In the genomic region with DNA sequence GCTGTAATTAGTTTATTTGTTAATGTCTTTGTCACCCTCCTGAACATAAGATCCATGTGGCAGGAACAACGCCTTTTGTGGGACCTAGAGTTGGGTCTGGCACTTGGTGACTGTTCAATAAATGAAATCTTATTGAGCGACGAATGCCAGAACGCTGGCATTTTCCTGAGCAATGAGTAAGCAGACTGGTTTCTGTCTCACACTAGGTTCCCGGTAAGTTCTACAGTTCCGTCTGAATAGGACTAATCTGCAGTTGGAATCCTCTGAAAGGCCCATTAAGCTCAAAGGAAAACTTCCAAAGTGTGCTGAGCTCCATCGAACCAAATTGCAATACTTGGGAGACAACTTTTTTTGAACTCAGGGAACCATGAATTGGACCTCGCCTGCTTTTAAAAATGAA, we compare ENCODE assay signal across 22 cellular contexts. TPM values are rescaled to one million over a fixed set of nuclear protein-coding genes. Genes with fewer than 3 reads are reported as not detected.
DNase-seq lines count a peak whose midpoint lies in the region; ATAC-seq lines count a peak whose summit lies in the region.
"Had no signal": no experiment of that assay in that cellular context is flagged by ENCODE, and none has a peak within 500 bp of the region (broad histone marks: within the 10 kb centered on the region; RNA-seq: fewer than 3 reads in every experiment).

No MANE protein-coding gene starts in this region.

- no peaks in the 10 kb centered on the region for H3K9me3 ChIP-seq in mesodermal cell (ENCODE audit: control insufficient read depth, low read length)
- H3K9me3 ChIP-seq: BE2C; BLaER1 treated with 17β-estradiol and CSF1 and Interleukin-3, amounts not matched to agents 10 nM and 100 nM had no signal

- no peak overlapping the region for H3K4me3 ChIP-seq in mesodermal cell (ENCODE audit: extremely low read depth, insufficient read depth, low read length, poor library complexity, severe bottlenecking)
- H3K4me3 ChIP-seq: BLaER1 treated with 17β-estradiol and CSF1 and Interleukin-3, amounts not matched to agents 10 nM and 100 nM; GM12878; GM23338 had no signal

- H3K36me3 ChIP-seq in mesodermal cell (ENCODE audit: control insufficient read depth, insufficient read depth, low read length): no peaks in the 10 kb centered on the region
- H3K36me3 ChIP-seq: BE2C had no signal

- H3K36me3 Mint-ChIP-seq in activated CD8-positive, alpha-beta memory T cell treated with anti-CD3 and anti-CD28 coated beads, Interleukin-2, amount 10 ng/mL, durations not matched to agents 7 days and 5 days: no peaks in the 10 kb centered on the region

- peaks cover 5% of the 10 kb centered on the region for H3K4me1 ChIP-seq in mesodermal cell (ENCODE audit: control insufficient read depth, insufficient read depth, low read length, poor library complexity, severe bottlenecking)
- H3K4me1 ChIP-seq: BE2C had no signal

- H3K27ac Mint-ChIP-seq in activated CD8-positive, alpha-beta memory T cell treated with anti-CD3 and anti-CD28 coated beads, Interleukin-2, amount 10 ng/mL, durations not matched to agents 7 days and 5 days: no peak overlapping the region
- H3K27ac Mint-ChIP-seq: CD14-positive monocyte; CD4-positive, alpha-beta T cell; CD8-positive, alpha-beta memory T cell; H9 had no signal

- no peak overlapping the region for H3K4me3 Mint-ChIP-seq in activated CD8-positive, alpha-beta memory T cell treated with anti-CD3 and anti-CD28 coated beads, Interleukin-2, amount 10 ng/mL, durations not matched to agents 7 days and 5 days
- H3K4me3 Mint-ChIP-seq: CD14-positive monocyte; CD4-positive, alpha-beta T cell; GM23338; H9 had no signal

- no peaks in the 10 kb centered on the region for H3K9me3 Mint-ChIP-seq in activated CD8-positive, alpha-beta memory T cell treated with anti-CD3 and anti-CD28 coated beads, Interleukin-2, amount 10 ng/mL, durations not matched to agents 7 days and 5 days (ENCODE audit: low read depth)
- H3K9me3 Mint-ChIP-seq: CD14-positive monocyte; CD4-positive, alpha-beta T cell; CD8-positive, alpha-beta memory T cell; GM23338; H9 had no signal

- CTCF ChIA-PET in activated CD8-positive, alpha-beta memory T cell treated with anti-CD3 and anti-CD28 coated beads, Interleukin-2, amount 10 ng/mL, durations not matched to agents 7 days and 5 days (lab: Charles Lee): no interaction called here

- peak overlapping the region; percentile 58 for H3K27ac ChIP-seq in cingulate gyrus (ENCODE audit: low read depth, low read length)
- H3K27ac ChIP-seq in mesodermal cell (ENCODE audit: low read depth, low read length, severe bottlenecking): peak overlapping the region; percentile 48
- H3K27ac ChIP-seq: 22Rv1; BLaER1 treated with 17β-estradiol and CSF1 and Interleukin-3, amounts not matched to agents 10 nM and 100 nM had no signal

- H3K27me3 Mint-ChIP-seq in activated CD8-positive, alpha-beta memory T cell treated with anti-CD3 and anti-CD28 coated beads, Interleukin-2, amount 10 ng/mL, durations not matched to agents 7 days and 5 days: no peaks in the 10 kb centered on the region
- H3K27me3 Mint-ChIP-seq: CD4-positive, alpha-beta T cell had no signal

- no peak for ATAC-seq in activated CD8-positive, alpha-beta memory T cell treated with anti-CD3 and anti-CD28 coated beads, Interleukin-2, amount 10 ng/mL, durations not matched to agents 7 days and 5 days
- no peak for ATAC-seq in GM19035 (IDR thresholded peaks at IDR 0.05; ENCODE audit: unreplicated experiment)
- ATAC-seq in HG03520 (IDR thresholded peaks at IDR 0.05; ENCODE audit: unreplicated experiment): no peak
- ATAC-seq: GM12878, GM23338, HCT116 had no signal

- WGBS in mesodermal cell (ENCODE audit: insufficient coverage in 2 of 2), 2 experiments: 77 to 79% methylated on average over 7 of the region's 8 CpGs

- DNase-seq in activated CD8-positive, alpha-beta memory T cell treated with anti-CD3 and anti-CD28 coated beads, Interleukin-2, amount 10 ng/mL, durations not matched to agents 7 days and 5 days: peak; percentile 8
- DNase-seq in activated CD8-positive, alpha-beta memory T cell treated with anti-CD3 and anti-CD28 coated beads, Interleukin-2, amount 50 U/mL, for 4 hours: no peak
- DNase-seq in superior temporal gyrus (ENCODE audit: extremely low spot score) (peak; percentile 55), SHP77 treated with DMSO at 0.1 percent for 48 hours (lab: John Stamatoyannopoulos, UW) (no peak)
- DNase-seq: BE2C; CD4-positive, alpha-beta T cell; CD8-positive, alpha-beta memory T cell; DMS 273 treated with DMSO at 0.1 percent for 48 hours; DMS79; EL; GDM1; H9 had no signal

- H3K4me1 Mint-ChIP-seq in activated CD8-positive, alpha-beta memory T cell treated with anti-CD3 and anti-CD28 coated beads, Interleukin-2, amount 10 ng/mL, durations not matched to agents 7 days and 5 days: no peaks in the 10 kb centered on the region
- H3K4me1 Mint-ChIP-seq: CD14-positive monocyte; CD8-positive, alpha-beta memory T cell; GM23338 had no signal

RNA-seq across cellular contexts. Expression of a gene that starts 49.1 kb away (rescaled TPM):
- 10 to 100 TPM; 14.1 to 17.9 TPM for total RNA-seq in activated CD8-positive, alpha-beta memory T cell treated with anti-CD3 and anti-CD28 coated beads, Interleukin-2, amount 10 ng/mL, durations not matched to agents 7 days and 5 days
- polyA plus RNA-seq in mesodermal cell (2013, experiment 1 of 2): 20.9 TPM
- 19.1 TPM for polyA plus RNA-seq in mesodermal cell (2013, experiment 2 of 2)

Comparison
In these comparisons a context has a peak if more than half of its experiments do, and no peak if none do; other contexts are left out.
1. DNase-seq: peak in activated CD8-positive, alpha-beta memory T cell treated with anti-CD3 and anti-CD28 coated beads, Interleukin-2, amount 10 ng/mL, durations not matched to agents 7 days and 5 days (single experiment) and superior temporal gyrus (single experiment); none in activated CD8-positive, alpha-beta memory T cell treated with anti-CD3 and anti-CD28 coated beads, Interleukin-2, amount 50 U/mL, for 4 hours (single experiment) and SHP77 treated with DMSO at 0.1 percent for 48 hours (single experiment).